13 cellular contexts compared by ENCODE assay signal in the genomic region with DNA sequence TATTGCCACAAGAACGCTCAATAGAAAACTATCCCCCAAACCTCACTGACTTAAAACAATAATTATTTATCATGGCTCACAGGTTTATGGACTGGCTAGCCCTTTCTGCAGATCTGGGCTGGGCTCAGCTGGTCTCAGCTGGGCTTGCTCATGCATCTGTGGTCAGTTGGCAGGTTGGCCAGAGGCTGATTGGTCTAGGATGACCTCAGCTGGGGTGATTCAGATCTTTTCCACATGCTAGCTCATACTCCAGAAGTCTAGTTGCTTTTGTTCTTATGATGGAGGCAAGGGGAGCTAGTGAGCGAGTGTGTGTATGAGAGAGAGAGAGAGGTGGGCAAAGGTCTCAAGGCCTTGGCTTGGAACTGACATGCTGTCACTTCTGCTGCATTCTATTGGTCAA.
A peak's percentile ranks its signal among the peaks of the same experiment; 100 is the strongest.
DNase-seq lines count a peak whose midpoint lies in the region; ATAC-seq, FAIRE-seq and TF ChIP-seq lines count a peak whose summit lies in the region.
"Had no signal": no experiment of that assay in that cellular context is flagged by ENCODE, and none has a peak within 500 bp of the region (broad histone marks: within the 10 kb centered on the region; RNA-seq: fewer than 3 reads in every experiment).

No MANE protein-coding gene starts in this region.

- no TSS peak for BruUV-seq in K562 (replicated peaks; lab: Mats Ljungman, UMichigan)

- no peak overlapping the region for H3K4me2 ChIP-seq in K562 (ENCODE audit: insufficient read depth, low read length)
- H3K4me2 ChIP-seq: PC-9 had no signal

- POLR2A ChIA-PET in K562 (lab: Yijun Ruan, JAX) = no interaction called here

- no peaks in the 10 kb centered on the region for H3K27me3 ChIP-seq in K562 (ENCODE audit: control insufficient read depth in 2 of 2, insufficient read depth in 2 of 2, low read length in 2 of 2)
- H3K27me3 ChIP-seq: adrenal gland had no signal

- TF ChIP-seq POLR2A in K562 (conservative IDR thresholded peaks at IDR 0.05) = no peak

- no peaks in the 10 kb centered on the region for H3K9me3 ChIP-seq in K562 (replicated peaks; ENCODE audit: control insufficient read depth, insufficient read depth, low read depth, low read length)
- H3K9me3 ChIP-seq: adrenal gland had no signal

- H2AFZ ChIP-seq in K562 (ENCODE audit: low read depth, low read length) = peak overlapping the region; percentile 34; the same call in 1 of the 2 replicates
- H2AFZ ChIP-seq: PC-9 had no signal

- DNase-seq in ELR (ENCODE audit: low read depth) (peak; percentile 69), K562 (ENCODE audit: extremely low read depth in 1 of 4, low spot score in 3 of 4) (peak in 2 of 4 experiments; percentile 27 to 44), left cardiac atrium (peak; percentile 68), renal cortical epithelial cell (ENCODE audit: low read depth) (peak; percentile 96), NCI-H128 (lab: John Stamatoyannopoulos, UW; ENCODE audit: unreplicated experiment) (no peak), NCI-H1105 treated with DMSO at 0.1 percent for 48 hours (lab: John Stamatoyannopoulos, UW) (no peak)
- no peak for DNase-seq in stimulated activated CD4-positive, alpha-beta T cell treated with anti-CD3 and anti-CD28 coated beads, Interleukin-1b, Interleukin-23, amount 100 ng/mL, for 48 hours
- DNase-seq: activated CD4-positive, alpha-beta T cell treated with anti-CD3 and anti-CD28 coated beads, Interleukin-2, amount 50 U/mL, for 1 hour; DND-41; MV-4-11; PC-9 had no signal

- H3K79me2 ChIP-seq in K562 (ENCODE audit: control insufficient read depth, insufficient read depth, low read length) = no peaks in the 10 kb centered on the region

- peak; percentile 23 for FAIRE-seq in K562 (lab: Jason Lieb, UNC)

- ATAC-seq in K562 (peak; percentile 81), left cardiac atrium (peak; percentile 74 to 94), GM19395 (IDR thresholded peaks at IDR 0.05; ENCODE audit: unreplicated experiment) (no peak)

- H3K36me3 ChIP-seq in K562 (ENCODE audit: control insufficient read depth, insufficient read depth, low read length) = no peaks in the 10 kb centered on the region
- H3K36me3 ChIP-seq: adrenal gland had no signal

- no peaks in the 10 kb centered on the region for H4K20me1 ChIP-seq in K562 (replicated peaks; ENCODE audit: control insufficient read depth, insufficient read depth, low read length)

- TF ChIP-seq CTCF in K562 (IDR thresholded peaks at IDR 0.05 in 2 of 3, conservative IDR thresholded peaks at IDR 0.05 in 1 of 3; ENCODE audit: insufficient read depth in 2 of 3, low read depth in 1 of 3, low read length in 3 of 3) = no peak

- WGBS in K562 (ENCODE audit: insufficient coverage, low coverage, missing lambda C conversion rate) = 33% methylated on average over 2 of the region's 2 CpGs

- H3K27ac ChIP-seq in K562 (ENCODE audit: extremely low read depth, low read depth, low read length) = no peak overlapping the region
- H3K27ac ChIP-seq: adrenal gland, PC-9 had no signal

- CTCF ChIA-PET in K562 (lab: Yijun Ruan, JAX; ENCODE audit: low intra/inter-chr PET ratio) = no interaction called here

- H3K9ac ChIP-seq in K562 (ENCODE audit: insufficient read depth in 1 of 2, low read depth in 2 of 2, low read length in 2 of 2) = no peak overlapping the region

- no peaks in the 10 kb centered on the region; a peak in 1 of 5 replicates for H3K4me1 ChIP-seq in K562 (replicated peaks in 1 of 2; ENCODE audit: control insufficient read depth in 2 of 2, insufficient read depth in 2 of 2, low read length in 2 of 2)
- H3K4me1 ChIP-seq: adrenal gland had no signal

- no peak for TF ChIP-seq RAD21 in K562 (CRISPR knock-in tag; conservative IDR thresholded peaks at IDR 0.05 in 1 of 2, IDR thresholded peaks at IDR 0.05 in 1 of 2)

- no peak for TF ChIP-seq EP300 in K562 (IDR thresholded peaks at IDR 0.05; ENCODE audit: low read length)

- H3K4me3 ChIP-seq in K562 = no peak overlapping the region
- H3K4me3 ChIP-seq: adrenal gland, PC-9 had no signal

- intact Hi-C loops in K562 (cut with micrococcal nuclease) = no loop called here
- intact Hi-C loops in left cardiac atrium (cut with DNase I) = no loop called here

- in situ Hi-C loops in K562 (cut with MboI) = no loop called here

- H3K9me1 ChIP-seq in K562 (ENCODE audit: control insufficient read depth, insufficient read depth, low read length) = no peaks in the 10 kb centered on the region

TF ChIP-seq in K562, 482 proteins besides CTCF, POLR2A, EP300 and RAD21 (continues in another document):
- TF ChIP-seq PBX2 (CRISPR knock-in tag; IDR thresholded peaks at IDR 0.05; ENCODE audit: low read depth) = no peak
- TF ChIP-seq PBX2 (tag; conservative IDR thresholded peaks at IDR 0.05; ENCODE audit: low read depth) = no peak
- peak; percentile 52 for TF ChIP-seq TAF9B (IDR thresholded peaks at IDR 0.05; ENCODE audit: partially characterized antibody)
- TF ChIP-seq, protein P1, sequence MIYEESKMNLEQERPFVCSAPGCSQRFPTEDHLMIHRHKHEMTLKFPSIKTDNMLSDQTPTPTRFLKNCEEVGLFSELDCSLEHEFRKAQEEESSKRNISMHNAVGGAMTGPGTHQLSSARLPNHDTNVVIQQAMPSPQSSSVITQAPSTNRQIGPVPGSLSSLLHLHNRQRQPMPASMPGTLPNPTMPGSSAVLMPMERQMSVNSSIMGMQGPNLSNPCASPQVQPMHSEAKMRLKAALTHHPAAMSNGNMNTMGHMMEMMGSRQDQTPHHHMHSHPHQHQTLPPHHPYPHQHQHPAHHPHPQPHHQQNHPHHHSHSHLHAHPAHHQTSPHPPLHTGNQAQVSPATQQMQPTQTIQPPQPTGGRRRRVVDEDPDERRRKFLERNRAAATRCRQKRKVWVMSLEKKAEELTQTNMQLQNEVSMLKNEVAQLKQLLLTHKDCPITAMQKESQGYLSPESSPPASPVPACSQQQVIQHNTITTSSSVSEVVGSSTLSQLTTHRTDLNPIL (CRISPR knock-in tag; IDR thresholded peaks at IDR 0.05) = no peak
- no peak for TF ChIP-seq IFI16 (CRISPR knock-in tag; IDR thresholded peaks at IDR 0.05)
- TF ChIP-seq NR2C1 (IDR thresholded peaks at IDR 0.05) = no peak
- TF ChIP-seq NR2C1 (tag; IDR thresholded peaks at IDR 0.05) = no peak
- peak; percentile 75 for TF ChIP-seq JUND (IDR thresholded peaks at IDR 0.05; ENCODE audit: borderline replicate concordance, low read depth, low read length)
- peak; percentile 72; the same call in 1 of the 3 replicates for TF ChIP-seq JUND (tag; IDR thresholded peaks at IDR 0.05; ENCODE audit: borderline replicate concordance, low read depth, low read length)
- TF ChIP-seq ZNF24 (IDR thresholded peaks at IDR 0.05) = no peak
- peak; percentile 69; the same call in 1 of the 2 replicates for TF ChIP-seq ATF7 (IDR thresholded peaks at IDR 0.05)
- TF ChIP-seq TFAP4 (CRISPR knock-in tag; IDR thresholded peaks at IDR 0.05; ENCODE audit: borderline replicate concordance) = peak; percentile 89
- 0 out of 4 replicates have a peak, but pooled peaks of 1 of the 2 experiments have one; percentile 18 for TF ChIP-seq NRF1 (conservative IDR thresholded peaks at IDR 0.05 in 1 of 2, IDR thresholded peaks at IDR 0.05 in 1 of 2)
- no peak for TF ChIP-seq CBX2 (IDR thresholded peaks at IDR 0.05; ENCODE audit: insufficient read depth, low read length, poor library complexity, severe bottlenecking)
- no peak for TF ChIP-seq CAMTA2 (CRISPR knock-in tag; conservative IDR thresholded peaks at IDR 0.05)
- TF ChIP-seq BHLHE40 (IDR thresholded peaks at IDR 0.05; ENCODE audit: low read length) = peak; percentile 50; the same call in 1 of the 2 replicates
- TF ChIP-seq NELFE (IDR thresholded peaks at IDR 0.05; ENCODE audit: insufficient read depth, insufficient read length) = no peak
- TF ChIP-seq L3MBTL2 (IDR thresholded peaks at IDR 0.05) = 0 out of 2 replicates have a peak, but pooled peaks have one; percentile 28
- TF ChIP-seq KLF16 (IDR thresholded peaks at IDR 0.05) = no peak
- TF ChIP-seq CBFA2T2 (conservative IDR thresholded peaks at IDR 0.05) = peak; percentile 25; the same call in 1 of the 2 replicates
- no peak for TF ChIP-seq ZNF764 (CRISPR knock-in tag; IDR thresholded peaks at IDR 0.05; ENCODE audit: low read depth)
- TF ChIP-seq PCBP2 (IDR thresholded peaks at IDR 0.05; ENCODE audit: low read depth, low read length, poor library complexity, severe bottlenecking) = no peak
- no peak for TF ChIP-seq ZNF444 (CRISPR knock-in tag; IDR thresholded peaks at IDR 0.05)

Comparison
In these comparisons a context has a peak if more than half of its experiments do, and no peak if none do; other contexts are left out.
1. DNase-seq: peak in ELR (single experiment), left cardiac atrium (single experiment) and renal cortical epithelial cell (single experiment); none in stimulated activated CD4-positive, alpha-beta T cell treated with anti-CD3 and anti-CD28 coated beads, Interleukin-1b, Interleukin-23, amount 100 ng/mL, for 48 hours (single experiment), NCI-H128 (single experiment) and NCI-H1105 treated with DMSO at 0.1 percent for 48 hours (single experiment).